In the genomic region with DNA sequence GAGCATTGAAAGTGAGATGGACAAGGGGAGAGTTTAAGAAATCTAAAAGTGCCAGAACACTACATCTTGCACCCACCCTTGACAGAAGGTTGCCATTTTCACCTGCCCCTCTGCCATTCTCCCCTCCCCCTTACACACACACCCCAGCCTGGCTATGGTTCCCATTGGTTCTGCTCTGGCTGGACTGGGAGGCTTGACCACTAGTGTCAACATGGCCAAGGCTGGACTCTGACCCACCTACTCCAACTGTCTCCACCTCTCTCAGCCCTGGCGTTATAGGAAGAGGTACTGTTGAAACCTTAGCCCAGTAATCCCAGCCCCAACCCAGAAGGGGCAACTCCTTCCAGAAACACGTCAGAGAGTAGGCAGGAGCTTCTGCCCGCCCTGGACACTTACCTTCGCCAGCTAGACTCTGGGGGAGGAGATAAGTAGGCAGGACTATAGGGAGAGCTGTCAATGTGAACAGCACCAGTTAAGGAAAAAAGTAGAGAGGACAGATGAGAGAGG, we compare ENCODE assay signal across 16 cellular contexts. TPM values are rescaled to one million over a fixed set of nuclear protein-coding genes. Genes with fewer than 3 reads are reported as not detected.
DNase-seq lines count a peak whose midpoint lies in the region; ATAC-seq and TF ChIP-seq lines count a peak whose summit lies in the region.
"Had no signal": no experiment of that assay in that cellular context is flagged by ENCODE, and none has a peak within 500 bp of the region (broad histone marks: within the 10 kb centered on the region; RNA-seq: fewer than 3 reads in every experiment).

No MANE protein-coding gene starts in this region.

- ATAC-seq in central memory CD8-positive, alpha-beta T cell (replicated peaks; ENCODE audit: extremely low read depth, poor library complexity, severe bottlenecking): no peak
- ATAC-seq in HG02970 (IDR thresholded peaks at IDR 0.05; ENCODE audit: low FRiP score, unreplicated experiment) (no peak), HG02884 (IDR thresholded peaks at IDR 0.05; ENCODE audit: unreplicated experiment) (no peak)
- ATAC-seq: HCT116 had no signal

- TF ChIP-seq CTCF in nephron progenitor cell (IDR thresholded peaks at IDR 0.05): no peak

- H3K27me3 Mint-ChIP-seq in T-helper 2 cell treated with Interferon-gamma antibody and Interleukin-4, amounts not matched to agents 5 μg/mL and 100 μg/mL, for 36 hours (ENCODE audit: low read depth): no peaks in the 10 kb centered on the region
- H3K27me3 Mint-ChIP-seq in IgD-negative memory B cell (no peaks in the 10 kb centered on the region), nephron progenitor cell (ENCODE audit: low read depth, poor library complexity) (no peaks in the 10 kb centered on the region)
- no peaks in the 10 kb centered on the region for H3K27me3 Mint-ChIP-seq in central memory CD8-positive, alpha-beta T cell

- no peaks in the 10 kb centered on the region for H3K9me3 Mint-ChIP-seq in T-helper 2 cell treated with Interferon-gamma antibody and Interleukin-4, amounts not matched to agents 5 μg/mL and 100 μg/mL, for 36 hours
- no peaks in the 10 kb centered on the region for H3K9me3 Mint-ChIP-seq in IgD-negative memory B cell
- no peaks in the 10 kb centered on the region for H3K9me3 Mint-ChIP-seq in central memory CD8-positive, alpha-beta T cell
- no peaks in the 10 kb centered on the region for H3K9me3 Mint-ChIP-seq in nephron progenitor cell

- peaks cover 50% of the 10 kb centered on the region for H3K36me3 Mint-ChIP-seq in T-helper 2 cell treated with Interferon-gamma antibody and Interleukin-4, amounts not matched to agents 5 μg/mL and 100 μg/mL, for 36 hours (ENCODE audit: low read depth)
- H3K36me3 Mint-ChIP-seq in IgD-negative memory B cell (no peaks in the 10 kb centered on the region), nephron progenitor cell (ENCODE audit: low read depth) (peaks cover 31% of the 10 kb centered on the region)
- peaks cover 39% of the 10 kb centered on the region for H3K36me3 Mint-ChIP-seq in central memory CD8-positive, alpha-beta T cell (ENCODE audit: insufficient read depth)

- H3K4me1 Mint-ChIP-seq in T-helper 2 cell treated with Interferon-gamma antibody and Interleukin-4, amounts not matched to agents 5 μg/mL and 100 μg/mL, for 36 hours (ENCODE audit: low read depth): peaks cover 32% of the 10 kb centered on the region
- H3K4me1 Mint-ChIP-seq in IgD-negative memory B cell (peaks cover 12 to 41% (median 25%) of the 10 kb centered on the region in 3 donors), nephron progenitor cell (peaks cover 36% of the 10 kb centered on the region)
- peaks cover 58% of the 10 kb centered on the region for H3K4me1 Mint-ChIP-seq in central memory CD8-positive, alpha-beta T cell

- no peak for DNase-seq in T-helper 2 cell treated with Interferon-gamma antibody and Interleukin-4, amounts not matched to agents 5 μg/mL and 100 μg/mL, for 36 hours (ENCODE audit: low spot score)
- DNase-seq in T-helper 2 cell (no peak), nephron progenitor cell (no peak), A172 (ENCODE audit: low spot score) (no peak)
- no peak for DNase-seq in central memory CD8-positive, alpha-beta T cell (ENCODE audit: low spot score in 2 of 2)
- DNase-seq: aorta; erythroblast; IMR-90; islet precursor cell; MV-4-11; stimulated activated CD4-positive, alpha-beta T cell treated with anti-CD3 and anti-CD28 coated beads, Interleukin-4, amount 100 ng/mL, for 24 hours; tibial artery had no signal

- no peak overlapping the region for H3K4me3 Mint-ChIP-seq in T-helper 2 cell treated with Interferon-gamma antibody and Interleukin-4, amounts not matched to agents 5 μg/mL and 100 μg/mL, for 36 hours
- H3K4me3 Mint-ChIP-seq in IgD-negative memory B cell (peak overlapping the region in 2 of 4 donors; percentile 17 to 74), nephron progenitor cell (no peak overlapping the region)
- H3K4me3 Mint-ChIP-seq in central memory CD8-positive, alpha-beta T cell: peak overlapping the region; percentile 6

- peak overlapping the region; percentile 9 for H3K27ac Mint-ChIP-seq in T-helper 2 cell treated with Interferon-gamma antibody and Interleukin-4, amounts not matched to agents 5 μg/mL and 100 μg/mL, for 36 hours
- peak overlapping the region in 2 of 3 donors; percentile 9 to 61 for H3K27ac Mint-ChIP-seq in IgD-negative memory B cell
- peak overlapping the region; percentile 83 for H3K27ac Mint-ChIP-seq in central memory CD8-positive, alpha-beta T cell (ENCODE audit: low read depth)
- H3K27ac Mint-ChIP-seq in nephron progenitor cell: peak overlapping the region; percentile 4

RNA-seq across cellular contexts. Expression of a gene that starts 4.5 kb away (rescaled TPM):
- polyA plus RNA-seq in IgD-negative memory B cell: 57.2 TPM
- 14.5 and 16.6 TPM in 2 replicates for total RNA-seq in A172 (2014; rRNA removed; shearing (Covaris generic))

RNA-seq across cellular contexts. Expression of a gene that starts 7.4 kb away (rescaled TPM):
- polyA plus RNA-seq in IgD-negative memory B cell: 36.3 TPM
- 10.9 and 11.2 TPM in 2 replicates for total RNA-seq in A172 (2014; rRNA removed; shearing (Covaris generic))

RNA-seq across cellular contexts. Expression of a gene that starts 9.4 kb away (rescaled TPM):
- polyA plus RNA-seq in IgD-negative memory B cell: 52.0 TPM
- total RNA-seq in A172 (2014; rRNA removed; shearing (Covaris generic)): 192 and 204 TPM in 2 replicates

RNA-seq across cellular contexts. Expression of a gene that starts 13.8 kb away (rescaled TPM):
- 6.5 TPM for polyA plus RNA-seq in IgD-negative memory B cell
- total RNA-seq in A172 (2014; rRNA removed; shearing (Covaris generic)): 19.9 and 28.4 TPM in 2 replicates

RNA-seq across cellular contexts. Expression of a gene that starts 23.6 kb away (rescaled TPM):
- 344 TPM for polyA plus RNA-seq in IgD-negative memory B cell
- total RNA-seq in A172 (2014; rRNA removed; shearing (Covaris generic)): 280 and 326 TPM in 2 replicates

Comparison
In these comparisons a context has a peak if more than half of its experiments do, and no peak if none do; other contexts are left out.
1. H3K27ac Mint-ChIP-seq: peak in every context shown above with its lines; median percentile 83 in central memory CD8-positive, alpha-beta T cell; 35 in IgD-negative memory B cell; 9 in T-helper 2 cell treated with Interferon-gamma antibody and Interleukin-4, amounts not matched to agents 5 μg/mL and 100 μg/mL, for 36 hours; 4 in nephron progenitor cell.